32 cellular contexts compared by ENCODE assay signal in genomic region chr10:10120671-10121070, GRCh38.
"Had no signal": no experiment of that assay in that cellular context is flagged by ENCODE, and none has a peak within 500 bp of the region (broad histone marks: within the 10 kb centered on the region; RNA-seq: fewer than 3 reads in every experiment).

No MANE protein-coding gene starts in this region.

- DNase-seq: activated B cell treated with CpG ODN at 0.5 μM for 24 hours; activated CD4-positive, alpha-beta memory T cell treated with anti-CD3 and anti-CD28 coated beads for 36 hours; activated CD4-positive, alpha-beta T cell treated with anti-CD3 and anti-CD28 coated beads for 4 hours; activated CD4-positive, alpha-beta T cell treated with anti-CD3 and anti-CD28 coated beads, Interleukin-2, amount 10 ng/mL, durations not matched to agents 24 days and 14 days; activated CD4-positive, alpha-beta T cell treated with anti-CD3 and anti-CD28 coated beads, Interleukin-2, amount 50 U/mL, for 1 hour; activated CD4-positive, alpha-beta T cell treated with anti-CD3 and anti-CD28 coated beads, Interleukin-2, amount 50 U/mL, for 4 hours; activated CD4-positive, CD25-positive, alpha-beta regulatory T cell treated with anti-CD3 and anti-CD28 coated beads, Interleukin-2, amount 50 U/mL, for 72 hours; activated CD8-positive, alpha-beta memory T cell treated with anti-CD3 and anti-CD28 coated beads, Interleukin-2, amount 50 U/mL, for 4 hours; activated CD8-positive, alpha-beta T cell treated with anti-CD3 and anti-CD28 coated beads for 36 hours; activated effector memory CD4-positive, alpha-beta T cell treated with anti-CD3 and anti-CD28 coated beads, Interleukin-2, amount 50 U/mL, for 16 hours; activated gamma-delta T cell treated with Interleukin-2 at 50 U/mL for 16 hours; activated naive CD4-positive, alpha-beta T cell; activated naive CD4-positive, alpha-beta T cell treated with anti-CD3 and anti-CD28 coated beads for 36 hours; activated naive CD4-positive, alpha-beta T cell treated with anti-CD3 and anti-CD28 coated beads, Interleukin-2, amount 50 U/mL, for 16 hours; activated naive CD8-positive, alpha-beta T cell treated with anti-CD3 and anti-CD28 coated beads for 36 hours; activated T-cell treated with anti-CD3 and anti-CD28 coated beads for 4 hours; activated T-cell treated with anti-CD3 and anti-CD28 coated beads, Interleukin-2, amount 50 U/mL, for 1 hour; activated T-cell treated with anti-CD3 and anti-CD28 coated beads, Interleukin-2, amount 50 U/mL, for 4 hours; activated T-cell treated with anti-CD3 and anti-CD28 coated beads, Interleukin-2, amount 50 U/mL, for 72 hours; adrenal gland; amniotic stem cell; aorta; body of pancreas; caudate nucleus; cerebellar nuclear complex; T-helper 2 cell; T-helper 9 cell had no signal

- ATAC-seq: activated CD8-positive, alpha-beta T cell treated with anti-CD3 and anti-CD28 coated beads for 36 hours; activated naive CD4-positive, alpha-beta T cell treated with anti-CD3 and anti-CD28 coated beads, Interleukin-2, amount 50 U/mL, for 72 hours; activated T-cell treated with anti-CD3 and anti-CD28 coated beads, Interleukin-2, amount 50 U/mL, for 4 hours; activated T-cell treated with anti-CD3 and anti-CD28 coated beads, Interleukin-2, amount 50 U/mL, for 72 hours; activated T-helper 17 cell treated with anti-CD3 and anti-CD28 coated beads, Interleukin-2, amount 50 U/mL, for 72 hours; body of pancreas had no signal

- FAIRE-seq: astrocyte, bronchial epithelial cell, TTC549 had no signal
